In genomic region chr16:4650443-4651074, GRCh38 we compare ENCODE assay signal across 8 cellular contexts. TPM values are rescaled to one million over a fixed set of nuclear protein-coding genes. Genes with fewer than 3 reads are reported as not detected.
DNase-seq lines count a peak whose midpoint lies in the region; ATAC-seq, FAIRE-seq and TF ChIP-seq lines count a peak whose summit lies in the region.
"Not testable (repeated sequence)": the region's sequence is repeated elsewhere in the genome, so short reads cannot be mapped to it uniquely, and the experiment has no call there.

No MANE protein-coding gene starts in this region.

- TF ChIP-seq CTCF in A549 (IDR thresholded peaks at IDR 0.05) (peak; percentile 70), GM12872 (IDR thresholded peaks at IDR 0.05; ENCODE audit: insufficient read depth, low read depth, low read length) (peak; percentile 86), NB4 (IDR thresholded peaks at IDR 0.05; ENCODE audit: low read depth, low read length) (peak; percentile 76)

- not testable (repeated sequence) for H3K4me2 ChIP-seq in A549

- peaks cover 32% of the 10 kb centered on the region for H3K4me1 ChIP-seq in A549

- H3K27ac ChIP-seq in A549 = not testable (repeated sequence)

- not testable (repeated sequence) for FAIRE-seq in A549 (lab: Jason Lieb, UNC)

- not testable (repeated sequence) for H3K4me3 ChIP-seq in A549; NB4 (ENCODE audit: low read depth, low read length)

- DNase-seq in A549 (ENCODE audit: low read depth in 1 of 2, low spot score in 1 of 2) (peak; percentile 84 to 89), NB4 (ENCODE audit: low read depth) (peak; percentile 80), SK-MEL-5 (ENCODE audit: low read depth, low spot score) (peak; percentile 89), activated T-cell treated with anti-CD3 and anti-CD28 coated beads for 1 hour (ENCODE audit: low read depth) (peak; percentile 68), ecto neural progenitor cell (ENCODE audit: low spot score) (peak; percentile 74), left colon (peak; percentile 59 to 82)
- DNase-seq in stimulated activated CD4-positive, alpha-beta T cell treated with anti-CD3 and anti-CD28 coated beads, Interleukin-1b, Interleukin-23, amount 100 ng/mL, for 4 hours (ENCODE audit: low read depth in 2 of 2) = peak; percentile 63 to 71

- TF ChIP-seq RAD21 in A549 (conservative IDR thresholded peaks at IDR 0.05 in 1 of 2, IDR thresholded peaks at IDR 0.05 in 1 of 2) = peak; percentile 29 to 45; a peak in 2 of 5 replicates

- WGBS in A549 (ENCODE audit: missing lambda C conversion rate) = 79% methylated on average over 14 of the region's 15 CpGs

- in situ Hi-C loops in SK-MEL-5 (cut with HindIII; ENCODE audit: low pct_unique_long_range_greater_than_20kb, low sequenced_read_pairs) = not testable (repeated sequence)

- peak; percentile 75 to 87 for ATAC-seq in A549
- ATAC-seq in left colon = peak; percentile 52

- CTCF ChIA-PET in A549 (lab: Yijun Ruan, JAX) = interaction anchor here (0.6 to 3.7 kb wide), 34 partner anchors 8 to 324 kb away, joined by 3 to 24 read pairs (median 4); partner anchors contain the start of gene MGRN1

- POLR2A ChIA-PET in A549 (lab: Yijun Ruan, JAX) = not testable (repeated sequence)

- not testable (repeated sequence) for TF ChIP-seq EP300 in A549 (IDR thresholded peaks at IDR 0.05)

- not testable (repeated sequence) for H3K9me3 ChIP-seq in A549

- TF ChIP-seq POLR2A in A549 (IDR thresholded peaks at IDR 0.05; ENCODE audit: low read length); NB4 (IDR thresholded peaks at IDR 0.05; ENCODE audit: extremely low read depth, insufficient read length): not testable (repeated sequence)

- intact Hi-C loops in left colon (cut with DNase I, micrococcal nuclease) = not testable (repeated sequence)

TF ChIP-seq in A549, 52 proteins besides CTCF, POLR2A, EP300 and RAD21:
- peak; percentile 78 for TF ChIP-seq USF2 (IDR thresholded peaks at IDR 0.05)
- TF ChIP-seq MYC (IDR thresholded peaks at IDR 0.05; ENCODE audit: borderline replicate concordance, low read length) = peak; percentile 41; the same call in 1 of the 2 replicates
- TF ChIP-seq BHLHE40 (IDR thresholded peaks at IDR 0.05; ENCODE audit: low read depth, low read length) = peak; percentile 99
- TF ChIP-seq ESRRA (IDR thresholded peaks at IDR 0.05; ENCODE audit: borderline replicate concordance, low read length) = 0 out of 2 replicates have a peak, but pooled peaks have one; percentile 20
- TF ChIP-seq, protein P1, sequence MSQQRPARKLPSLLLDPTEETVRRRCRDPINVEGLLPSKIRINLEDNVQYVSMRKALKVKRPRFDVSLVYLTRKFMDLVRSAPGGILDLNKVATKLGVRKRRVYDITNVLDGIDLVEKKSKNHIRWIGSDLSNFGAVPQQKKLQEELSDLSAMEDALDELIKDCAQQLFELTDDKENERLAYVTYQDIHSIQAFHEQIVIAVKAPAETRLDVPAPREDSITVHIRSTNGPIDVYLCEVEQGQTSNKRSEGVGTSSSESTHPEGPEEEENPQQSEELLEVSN (IDR thresholded peaks at IDR 0.05; ENCODE audit: borderline replicate concordance, low read depth) = peak; percentile 34; the same call in 1 of the 2 replicates
- peak; percentile 86 for TF ChIP-seq MAX (IDR thresholded peaks at IDR 0.05)

RNA-seq across cellular contexts. Expression of gene MGRN1, which starts 25.9 kb away (rescaled TPM):
- polyA plus RNA-seq in A549 (2011; rRNA removed) (4.3 and 8.2 TPM in 2 replicates), A549 (2017; fragmentation: RNase III; extraction: RNeasy Plus Mini Kit Qiagen cat#74134 plus additional on column Dnase treatment) (28.2 to 30.6 TPM (median 29.9 TPM) in 3 replicates)
- polyA plus RNA-seq in A549 (2012; cell fraction: cytosol; rRNA removed) = 13.8 and 18.5 TPM in 2 replicates
- 34.4 and 34.6 TPM in 2 replicates for polyA plus RNA-seq in A549 (2012; cell fraction: nucleus; rRNA removed)
- polyA minus RNA-seq in A549 (2011; rRNA and poly(A)+ RNA removed) = 10.7 and 16.5 TPM in 2 replicates
- 11.3 and 13.3 TPM in 2 replicates for total RNA-seq in SK-MEL-5 (2014; rRNA removed; shearing (Covaris generic))
- 49.2 and 58.7 TPM in 2 replicates for polyA plus RNA-seq in SK-MEL-5 (2015; cell fraction: cytosol; rRNA removed)
- polyA plus RNA-seq in SK-MEL-5 (2015; cell fraction: nucleus; rRNA removed) = 39.5 and 58.7 TPM in 2 replicates
- 10 to 100 TPM; 71.9 to 84.6 TPM for total RNA-seq in left colon

RNA-seq across cellular contexts. Expression of gene UBALD1, which starts 35.9 kb away (rescaled TPM):
- polyA plus RNA-seq in A549 (2011; rRNA removed) = 10.0 and 10.2 TPM in 2 replicates
- polyA plus RNA-seq in A549 (2012; cell fraction: cytosol; rRNA removed) = 52.3 and 75.7 TPM in 2 replicates
- polyA plus RNA-seq in A549 (2012; cell fraction: nucleus; rRNA removed) = 126 and 212 TPM in 2 replicates
- polyA plus RNA-seq in A549 (2017; fragmentation: RNase III; extraction: RNeasy Plus Mini Kit Qiagen cat#74134 plus additional on column Dnase treatment) = 33.2 to 36.6 TPM (median 34.1 TPM) in 3 replicates
- polyA minus RNA-seq in A549 (2011; rRNA and poly(A)+ RNA removed) = 6.7 and 10.2 TPM in 2 replicates
- total RNA-seq in SK-MEL-5 (2014; rRNA removed; shearing (Covaris generic)) = 13.1 and 14.5 TPM in 2 replicates
- polyA plus RNA-seq in SK-MEL-5 (2015; cell fraction: cytosol; rRNA removed) = 37.7 and 43.3 TPM in 2 replicates
- 36.0 and 54.4 TPM in 2 replicates for polyA plus RNA-seq in SK-MEL-5 (2015; cell fraction: nucleus; rRNA removed)
- total RNA-seq in left colon = 10 to 100 TPM; 17.1 to 19.6 TPM

RNA-seq across cellular contexts. Expression of gene NUDT16L1, which starts 42.8 kb away (rescaled TPM):
- 15.5 and 16.8 TPM in 2 replicates for polyA plus RNA-seq in A549 (2011; rRNA removed)
- 44.8 and 55.5 TPM in 2 replicates for polyA plus RNA-seq in A549 (2012; cell fraction: cytosol; rRNA removed)
- polyA plus RNA-seq in A549 (2012; cell fraction: nucleus; rRNA removed) = 46.9 and 65.7 TPM in 2 replicates
- polyA plus RNA-seq in A549 (2017; fragmentation: RNase III; extraction: RNeasy Plus Mini Kit Qiagen cat#74134 plus additional on column Dnase treatment) = 21.8 to 24.4 TPM (median 22.9 TPM) in 3 replicates
- 3.5 and 5.3 TPM in 2 replicates for polyA minus RNA-seq in A549 (2011; rRNA and poly(A)+ RNA removed)
- 27.6 and 28.8 TPM in 2 replicates for total RNA-seq in SK-MEL-5 (2014; rRNA removed; shearing (Covaris generic))
- 28.1 and 33.7 TPM in 2 replicates for polyA plus RNA-seq in SK-MEL-5 (2015; cell fraction: cytosol; rRNA removed)
- polyA plus RNA-seq in SK-MEL-5 (2015; cell fraction: nucleus; rRNA removed) = 11.0 and 12.4 TPM in 2 replicates
- total RNA-seq in left colon = 10 to 100 TPM; 43.0 to 43.8 TPM
